ENCODE assay signal across 20 cellular contexts in the genomic region with DNA sequence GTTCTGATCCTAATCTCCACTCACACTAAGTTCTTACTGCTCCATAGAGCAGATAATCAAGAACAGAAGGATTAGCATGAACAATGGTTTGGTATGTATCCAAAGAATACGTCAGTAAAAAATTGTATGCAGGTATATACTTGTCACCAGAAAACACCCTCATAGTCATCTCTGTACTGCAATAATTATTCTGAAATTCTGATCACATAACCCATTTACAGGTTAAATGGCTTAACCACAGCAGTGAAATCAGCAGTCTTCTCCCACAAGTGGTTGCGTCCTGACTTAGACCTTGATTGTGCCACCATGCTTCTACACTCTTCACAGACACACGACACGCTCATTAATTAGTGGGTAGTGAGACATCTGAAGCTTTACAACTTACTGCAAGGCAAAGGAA.
"Had no signal": no experiment of that assay in that cellular context is flagged by ENCODE, and none has a peak within 500 bp of the region (broad histone marks: within the 10 kb centered on the region; RNA-seq: fewer than 3 reads in every experiment).

No MANE protein-coding gene starts in this region.

- DNase-seq: activated CD4-positive, alpha-beta T cell treated with anti-CD3 and anti-CD28 coated beads for 4 hours; activated CD4-positive, alpha-beta T cell treated with anti-CD3 and anti-CD28 coated beads, Interleukin-2, amount 50 U/mL, for 4 hours; activated CD8-positive, alpha-beta memory T cell treated with anti-CD3 and anti-CD28 coated beads, Interleukin-2, amount 10 ng/mL, durations not matched to agents 7 days and 5 days; activated effector memory CD4-positive, alpha-beta T cell treated with anti-CD3 and anti-CD28 coated beads, Interleukin-2, amount 50 U/mL, for 16 hours; activated naive CD4-positive, alpha-beta T cell treated with anti-CD3 and anti-CD28 coated beads for 36 hours; activated T-cell treated with anti-CD3 and anti-CD28 coated beads, Interleukin-2, amount 50 U/mL, for 24 hours; amygdala; caudate nucleus; KG1; NCI-H1092; NCI-H1417 treated with DMSO at 0.1 percent for 48 hours; NCI-H1694; NCI-H2029; NCI-H2107; NCI-H2171 treated with DMSO at 0.1 percent for 48 hours; NCI-H226; NCI-H510A; NCI-H526 treated with DMSO at 0.1 percent for 48 hours; PC-3; SHP77 treated with DMSO at 0.1 percent for 48 hours had no signal

- ATAC-seq: activated CD8-positive, alpha-beta memory T cell treated with anti-CD3 and anti-CD28 coated beads, Interleukin-2, amount 10 ng/mL, durations not matched to agents 7 days and 5 days; PC-3 had no signal
